In the genomic region with DNA sequence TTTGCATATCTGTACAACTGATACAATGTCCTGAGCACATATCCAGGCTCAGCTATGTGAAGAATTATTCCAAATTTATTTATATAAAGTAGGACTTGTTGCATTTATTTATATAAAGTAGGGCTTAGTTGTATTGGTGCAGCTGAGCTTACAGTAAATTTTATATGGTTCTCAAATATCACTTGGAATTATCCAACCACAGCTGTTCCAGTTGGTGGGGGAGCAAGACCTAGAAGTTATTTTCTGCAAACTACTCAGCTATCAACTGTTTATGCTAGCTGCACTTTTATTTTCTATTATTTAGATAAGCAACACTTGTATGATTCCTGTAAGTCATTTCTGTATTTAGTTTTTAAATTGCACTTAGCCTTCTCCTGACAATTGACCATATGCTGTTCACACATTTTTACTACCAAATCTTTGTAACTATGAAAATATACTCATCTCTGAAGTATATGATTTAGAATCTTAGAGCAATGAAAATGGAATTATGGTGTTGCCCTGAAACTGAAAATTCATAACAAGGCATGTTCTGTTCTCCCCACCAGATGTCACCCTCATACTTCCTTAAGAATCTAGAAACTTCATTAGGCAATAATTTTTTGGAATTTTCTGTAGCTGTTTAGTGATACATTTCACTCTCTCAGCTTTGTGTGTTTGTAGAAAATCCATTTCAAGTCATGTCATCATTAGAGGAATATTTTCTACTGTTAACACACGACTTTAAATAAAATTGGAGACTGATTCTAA, we compare ENCODE assay signal across 10 cellular contexts.
DNase-seq lines count a peak whose midpoint lies in the region; ATAC-seq and TF ChIP-seq lines count a peak whose summit lies in the region.
"Had no signal": no experiment of that assay in that cellular context is flagged by ENCODE, and none has a peak within 500 bp of the region (broad histone marks: within the 10 kb centered on the region; RNA-seq: fewer than 3 reads in every experiment).

No MANE protein-coding gene starts in this region.

- H3K4me1 ChIP-seq in lower lobe of right lung (no peaks in the 10 kb centered on the region), HAP-1 (no peaks in the 10 kb centered on the region)

- DNase-seq in DMS53 treated with DMSO at 0.1 percent for 48 hours (lab: John Stamatoyannopoulos, UW; ENCODE audit: unreplicated experiment) (peak; percentile 57), WERI-Rb-1 (no peak), lower lobe of right lung (no peak), MG63 (no peak), HAP-1 (ENCODE audit: low spot score in 2 of 2) (no peak), OCI-M2 (lab: John Stamatoyannopoulos, UW; ENCODE audit: unreplicated experiment) (no peak)
- DNase-seq in activated naive CD4-positive, alpha-beta T cell treated with anti-CD3 and anti-CD28 coated beads, Interleukin-2, amount 50 U/mL, for 16 hours, result no peak
- DNase-seq: activated naive CD8-positive, alpha-beta T cell treated with anti-CD3 and anti-CD28 coated beads, Interleukin-2, amount 10 ng/mL, durations not matched to agents 7 days and 5 days had no signal

- ATAC-seq in lower lobe of right lung, result no peak

- intact Hi-C loops in lower lobe of right lung (cut with DNase I), result no loop called here

- H3K9me3 ChIP-seq in WERI-Rb-1 (ENCODE audit: severe bottlenecking) (no peaks in the 10 kb centered on the region), lower lobe of right lung (no peaks in the 10 kb centered on the region), MG63 (no peaks in the 10 kb centered on the region; the same call in 1 of the 2 replicates), HAP-1 (no peaks in the 10 kb centered on the region)
- H3K9me3 ChIP-seq: neutrophil had no signal

- H3K27ac ChIP-seq in WERI-Rb-1 (no peak overlapping the region), lower lobe of right lung (no peak overlapping the region)
- H3K27ac ChIP-seq: neutrophil had no signal

- in situ Hi-C loops in HAP-1 (cut with MboI; ENCODE audit: low sequenced_read_pairs), result no loop called here

- no peaks in the 10 kb centered on the region for H3K27me3 ChIP-seq in WERI-Rb-1 (ENCODE audit: insufficient read depth, low read depth, severe bottlenecking)
- no peaks in the 10 kb centered on the region for H3K27me3 ChIP-seq in lower lobe of right lung (ENCODE audit: low read depth)
- no peaks in the 10 kb centered on the region for H3K27me3 ChIP-seq in MG63
- H3K27me3 ChIP-seq in HAP-1 (ENCODE audit: low read depth), result no peaks in the 10 kb centered on the region
- H3K27me3 ChIP-seq: neutrophil had no signal

- H3K36me3 ChIP-seq in WERI-Rb-1, result no peaks in the 10 kb centered on the region
- H3K36me3 ChIP-seq in lower lobe of right lung, result no peaks in the 10 kb centered on the region
- no peaks in the 10 kb centered on the region for H3K36me3 ChIP-seq in MG63
- H3K36me3 ChIP-seq in HAP-1 (replicated peaks), result no peaks in the 10 kb centered on the region
- H3K36me3 ChIP-seq: neutrophil had no signal

- TF ChIP-seq CTCF in LNCAP (IDR thresholded peaks at IDR 0.05) (peak; percentile 74), WERI-Rb-1 (IDR thresholded peaks at IDR 0.05; ENCODE audit: low read depth, low read length) (peak; percentile 39; the same call in 1 of the 2 replicates), lower lobe of right lung (IDR thresholded peaks at IDR 0.05) (peak; percentile 14)

- H3K4me3 ChIP-seq in WERI-Rb-1 (ENCODE audit: low read depth, low read length) (no peak overlapping the region), lower lobe of right lung (no peak overlapping the region), MG63 (no peak overlapping the region), HAP-1 (no peak overlapping the region)

Comparison
In these comparisons a context has a peak if more than half of its experiments do, and no peak if none do; other contexts are left out.
1. CTCF ChIP-seq: peak in every context shown above with its lines; median percentile 74 in LNCAP; 39 in WERI-Rb-1; 14 in lower lobe of right lung.